In the genomic region with DNA sequence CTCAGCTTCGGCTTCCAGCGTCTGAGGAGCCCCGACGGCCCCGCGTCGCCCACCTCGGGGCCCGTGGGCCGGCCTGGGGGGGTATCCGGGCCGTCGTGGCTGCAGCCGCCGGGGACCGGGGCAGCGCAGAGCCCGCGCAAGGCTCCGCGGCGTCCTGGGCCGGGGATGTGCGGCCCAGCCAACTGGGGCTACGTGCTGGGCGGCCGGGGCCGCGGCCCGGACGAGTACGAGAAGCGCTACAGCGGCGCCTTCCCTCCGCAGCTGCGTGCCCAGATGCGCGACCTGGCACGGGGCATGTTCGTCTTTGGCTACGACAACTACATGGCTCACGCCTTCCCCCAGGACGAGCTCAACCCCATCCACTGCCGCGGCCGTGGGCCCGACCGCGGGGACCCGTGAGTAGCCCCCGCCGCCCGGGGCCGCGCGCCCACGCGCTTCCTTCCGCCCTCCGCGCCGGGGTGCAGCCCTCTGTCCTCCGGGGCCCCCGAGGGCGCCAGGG, we compare ENCODE assay signal across 8 cellular contexts. TPM values are rescaled to one million over a fixed set of nuclear protein-coding genes. Genes with fewer than 3 reads are reported as not detected.
A peak's percentile ranks its signal among the peaks of the same experiment; 100 is the strongest.
DNase-seq lines count a peak whose midpoint lies in the region; ATAC-seq, FAIRE-seq and TF ChIP-seq lines count a peak whose summit lies in the region.

No MANE protein-coding gene starts in this region.

- no peaks in the 10 kb centered on the region for H3K36me3 ChIP-seq in IMR-90 (ENCODE audit: control insufficient read depth, insufficient read depth, low read length)
- H3K36me3 ChIP-seq in H1 (ENCODE audit: control insufficient read depth in 2 of 4, insufficient read depth in 4 of 4, low read length in 3 of 4), result no peaks in the 10 kb centered on the region
- H3K36me3 ChIP-seq in suprapubic skin, result peaks cover 7% of the 10 kb centered on the region

- H4K5ac ChIP-seq in IMR-90 (ENCODE audit: low read depth, low read length) (0 out of 2 replicates have a peak overlapping the region, but pooled peaks have one; percentile 33), H1 (ENCODE audit: insufficient read length, low read depth, low read length) (peak overlapping the region; percentile 23)

- in situ Hi-C loops in IMR-90 (cut with MboI; ENCODE audit: low sequenced_read_pairs), result no loop called here

- TF ChIP-seq CTCF in IMR-90 (conservative IDR thresholded peaks at IDR 0.05; ENCODE audit: low read depth, low read length) (no peak), H1 (IDR thresholded peaks at IDR 0.05; ENCODE audit: control extremely low read depth in 1 of 3, insufficient read depth in 1 of 3, low read depth in 1 of 3, low read length in 3 of 3) (no peak), mesothelial cell of epicardium (IDR thresholded peaks at IDR 0.05; ENCODE audit: unreplicated experiment) (no peak), suprapubic skin (IDR thresholded peaks at IDR 0.05) (no peak)

- no peak for FAIRE-seq in H1 (lab: Jason Lieb, UNC)

- peak overlapping the region; percentile 79 for H3K4ac ChIP-seq in IMR-90 (ENCODE audit: low read depth, low read length)
- no peak overlapping the region for H3K4ac ChIP-seq in H1 (replicated peaks; ENCODE audit: insufficient read length, low read depth, low read length)

- H4K20me1 ChIP-seq in IMR-90 (ENCODE audit: insufficient read depth, low read length) (peaks cover 17% of the 10 kb centered on the region; the same call in 1 of the 2 replicates), H1 (replicated peaks in 1 of 2; ENCODE audit: control insufficient read depth in 1 of 2, insufficient read depth in 2 of 2, low read length in 2 of 2) (peaks cover 4 to 7% of the 10 kb centered on the region in 2 experiments)

- no peaks in the 10 kb centered on the region for H3K27me3 Mint-ChIP-seq in activated CD4-positive, alpha-beta memory T cell treated with anti-CD3 and anti-CD28 coated beads, Interleukin-2, amount 10 ng/mL, durations not matched to agents 7 days and 5 days
- H3K27me3 Mint-ChIP-seq in mesothelial cell of epicardium (ENCODE audit: low read depth), result no peaks in the 10 kb centered on the region

- POLR2A ChIA-PET in IMR-90 (lab: Charles Lee; ENCODE audit: unreplicated experiment), result interaction anchor here (0.6 kb wide), 1 partner anchor 23 kb away, joined by 3 read pairs; no protein-coding TSS in a partner anchor
- POLR2A ChIA-PET in activated CD4-positive, alpha-beta memory T cell treated with anti-CD3 and anti-CD28 coated beads, Interleukin-2, amount 10 ng/mL, durations not matched to agents 7 days and 5 days (lab: Charles Lee), result interaction anchor here (0.8 to 5.6 kb wide), 16 partner anchors 9 to 693 kb away, joined by 3 to 195 read pairs (median 4); partner anchors contain the start of genes ARL8B and BHLHE40
- POLR2A ChIA-PET in H1 (lab: Charles Lee; ENCODE audit: partially characterized antibody), result interaction anchor here (1.4 to 7.4 kb wide), 5 partner anchors 8 to 54 kb away, joined by 3 to 46 read pairs (median 5); no protein-coding TSS in a partner anchor

- H3K9me3 ChIP-seq in IMR-90 (ENCODE audit: control insufficient read depth, insufficient read depth, low read length) (no peaks in the 10 kb centered on the region), H1 (ENCODE audit: insufficient read depth in 2 of 2, low read depth in 1 of 2, low read length in 1 of 2) (no peaks in the 10 kb centered on the region), suprapubic skin (no peaks in the 10 kb centered on the region)

- no peak overlapping the region for H2BK15ac ChIP-seq in IMR-90 (ENCODE audit: low read depth, low read length)
- H2BK15ac ChIP-seq in H1 (ENCODE audit: low read length), result no peak overlapping the region

- peaks cover 39% of the 10 kb centered on the region for H3K4me1 Mint-ChIP-seq in activated CD4-positive, alpha-beta memory T cell treated with anti-CD3 and anti-CD28 coated beads, Interleukin-2, amount 10 ng/mL, durations not matched to agents 7 days and 5 days
- H3K4me1 Mint-ChIP-seq in mesothelial cell of epicardium, result peaks cover 30% of the 10 kb centered on the region

- dilution Hi-C loops in IMR-90 (cut with HindIII; ENCODE audit: low sequenced_read_pairs, unreplicated experiment), result no loop called here

- H3K79me2 ChIP-seq in H1 (ENCODE audit: control insufficient read depth in 1 of 2, insufficient read depth in 2 of 2, low read length in 2 of 2), result peaks cover 2 to 45% of the 10 kb centered on the region in 2 experiments; a peak in 3 of 4 replicates

- H2AK5ac ChIP-seq in IMR-90 (ENCODE audit: low read depth, low read length), result peak overlapping the region; percentile 80; the same call in 1 of the 2 replicates
- H2AK5ac ChIP-seq in H1 (ENCODE audit: low read depth, low read length), result no peak overlapping the region

- peaks cover 10% of the 10 kb centered on the region; the same call in 1 of the 2 replicates for H3K9me1 ChIP-seq in IMR-90 (ENCODE audit: insufficient read depth, low read length)

- H4K91ac ChIP-seq in IMR-90 (ENCODE audit: insufficient read depth, low read depth, low read length) (peak overlapping the region; percentile 71; the same call in 1 of the 2 replicates), H1 (replicated peaks; ENCODE audit: insufficient read length, low read length) (peak overlapping the region; percentile 15)

- peak overlapping the region; percentile 96 for H3K27ac Mint-ChIP-seq in activated CD4-positive, alpha-beta memory T cell treated with anti-CD3 and anti-CD28 coated beads, Interleukin-2, amount 10 ng/mL, durations not matched to agents 7 days and 5 days
- no peak overlapping the region for H3K27ac Mint-ChIP-seq in mesothelial cell of epicardium

- H3K4me3 Mint-ChIP-seq in activated CD4-positive, alpha-beta memory T cell treated with anti-CD3 and anti-CD28 coated beads, Interleukin-2, amount 10 ng/mL, durations not matched to agents 7 days and 5 days, result peak overlapping the region; percentile 98
- H3K4me3 Mint-ChIP-seq in mesothelial cell of epicardium, result peak overlapping the region; percentile 92

- peaks cover 0 to 32% of the 10 kb centered on the region in 2 experiments; a peak in 2 of 4 replicates for H3K79me1 ChIP-seq in IMR-90 (ENCODE audit: low read depth in 1 of 2, low read length in 2 of 2)
- H3K79me1 ChIP-seq in H1 (ENCODE audit: low read depth, low read length), result peaks cover 1% of the 10 kb centered on the region; the same call in 1 of the 2 replicates

- no TSS peak for BruUV-seq in IMR-90 (replicated peaks; lab: Mats Ljungman, UMichigan)

- peak; percentile 32; the same call in 1 of the 2 replicates for TF ChIP-seq POLR2A in IMR-90 (IDR thresholded peaks at IDR 0.05; ENCODE audit: low read depth, low read length)
- TF ChIP-seq POLR2A in H1 (IDR thresholded peaks at IDR 0.05; ENCODE audit: control extremely low read depth in 1 of 2, low read depth in 2 of 2, low read length in 2 of 2), result no peak
- no peak for TF ChIP-seq POLR2A in suprapubic skin (IDR thresholded peaks at IDR 0.05)

- H3K23me2 ChIP-seq in H1 (ENCODE audit: low read depth, low read length), result peaks cover 13% of the 10 kb centered on the region

- H2BK5ac ChIP-seq in IMR-90 (ENCODE audit: low read depth, low read length, poor library complexity, severe bottlenecking), result peak overlapping the region; percentile 88
- no peak overlapping the region; the same call in 1 of the 2 replicates for H2BK5ac ChIP-seq in H1 (ENCODE audit: low read depth, low read length)

- H4K8ac ChIP-seq in IMR-90 (ENCODE audit: low read depth in 2 of 2, low read length in 2 of 2) (peak overlapping the region; percentile 10 to 68; a peak in 3 of 4 replicates), H1 (ENCODE audit: extremely low read depth, insufficient read depth, low read length) (peak overlapping the region; percentile 73)

- H3K56ac ChIP-seq in IMR-90 (ENCODE audit: extremely low read depth, insufficient read depth, low read length) (peak overlapping the region; percentile 80), H1 (replicated peaks; ENCODE audit: insufficient read length, low read depth, low read length) (no peak overlapping the region)

- H3K27ac ChIP-seq in IMR-90 (ENCODE audit: insufficient read depth, low read length) (peak overlapping the region; percentile 88), H1 (ENCODE audit: low read depth, low read length) (peak overlapping the region; percentile 42; the same call in 1 of the 2 replicates), suprapubic skin (peak overlapping the region; percentile 93)

- H2AFZ ChIP-seq in IMR-90 (replicated peaks; ENCODE audit: low read length, poor library complexity), result peak overlapping the region; percentile 95
- H2AFZ ChIP-seq in H1 (ENCODE audit: low read length), result peak overlapping the region; percentile 36; the same call in 1 of the 2 replicates

- no peak for TF ChIP-seq RAD21 in IMR-90 (IDR thresholded peaks at IDR 0.05; ENCODE audit: low read length)
- TF ChIP-seq RAD21 in H1 (IDR thresholded peaks at IDR 0.05 in 1 of 2, conservative IDR thresholded peaks at IDR 0.05 in 1 of 2; ENCODE audit: low read depth in 2 of 2, low read length in 2 of 2), result no peak

- H2BK12ac ChIP-seq in H1 (ENCODE audit: low read depth, low read length), result no peak overlapping the region

- H3K14ac ChIP-seq in IMR-90 (replicated peaks; ENCODE audit: low read depth, low read length) (peak overlapping the region; percentile 85; the same call in 1 of the 2 replicates), H1 (ENCODE audit: insufficient read length) (no peak overlapping the region)

- H3K36me3 Mint-ChIP-seq in activated CD4-positive, alpha-beta memory T cell treated with anti-CD3 and anti-CD28 coated beads, Interleukin-2, amount 10 ng/mL, durations not matched to agents 7 days and 5 days (ENCODE audit: low read depth), result peaks cover 40% of the 10 kb centered on the region
- H3K36me3 Mint-ChIP-seq in mesothelial cell of epicardium, result peaks cover 4% of the 10 kb centered on the region

- no peak for TF ChIP-seq EP300 in H1 (IDR thresholded peaks at IDR 0.05; ENCODE audit: borderline replicate concordance in 1 of 2, low read depth in 2 of 2, low read length in 2 of 2)
- no peak for TF ChIP-seq EP300 in suprapubic skin (IDR thresholded peaks at IDR 0.05)

- H3K27me3 ChIP-seq in IMR-90 (ENCODE audit: control insufficient read depth, insufficient read depth, low read length) (no peaks in the 10 kb centered on the region), H1 (replicated peaks in 1 of 4; ENCODE audit: control insufficient read depth in 3 of 4, extremely low read depth in 1 of 4, insufficient read depth in 3 of 4, low read length in 3 of 4) (peaks cover 0 to 6% (median 0%) of the 10 kb centered on the region in 4 experiments; a peak in 1 of 7 replicates), suprapubic skin (no peaks in the 10 kb centered on the region)

- peak overlapping the region; percentile 92 for H3K9ac ChIP-seq in IMR-90 (ENCODE audit: low read depth, low read length)
- H3K9ac ChIP-seq in H1 (replicated peaks in 1 of 4; ENCODE audit: extremely low read depth in 1 of 4, low read depth in 3 of 4, low read length in 3 of 4), result peak overlapping the region; percentile 58 to 82 (median 79)

- H3K23ac ChIP-seq in IMR-90 (ENCODE audit: low read depth, low read length) (peak overlapping the region; percentile 90; the same call in 1 of the 2 replicates), H1 (ENCODE audit: insufficient read length) (no peak overlapping the region)

- H3K4me3 ChIP-seq in IMR-90 (ENCODE audit: insufficient read depth, low read depth, low read length) (peak overlapping the region; percentile 94), H1 (ENCODE audit: extremely low read depth in 1 of 4, insufficient read depth in 2 of 4, low read depth in 3 of 4, low read length in 4 of 4) (peak overlapping the region; percentile 70 to 98 (median 81)), suprapubic skin (peak overlapping the region; percentile 74)

- WGBS in IMR-90 (ENCODE audit: extremely low coverage in 2 of 2, insufficient read length in 1 of 2), 2 experiments, result 1% methylated on average over 39 of the region's 66 CpGs; no CpG with 5 or more reads in 1 of the 2 experiments
- WGBS in H1 (ENCODE audit: extremely low coverage in 1 of 2, insufficient coverage in 1 of 2, insufficient read length in 1 of 2, insufficient replicate concordance in 2 of 2, low coverage in 1 of 2, low lambda C conversion rate in 2 of 2, missing lambda C conversion rate in 1 of 2), 2 experiments, result 0% methylated on average over 15 of the region's 66 CpGs; no CpG with 5 or more reads in 1 of the 2 experiments
- 1% methylated on average over 10 of the region's 66 CpGs for WGBS in suprapubic skin

- H3K4me2 ChIP-seq in IMR-90 (ENCODE audit: low read depth, low read length) (peak overlapping the region; percentile 84; the same call in 1 of the 2 replicates), H1 (ENCODE audit: insufficient read depth in 1 of 2, low read depth in 2 of 2, low read length in 2 of 2) (peak overlapping the region; percentile 84 to 88)

- H2AK9ac ChIP-seq in IMR-90 (replicated peaks; ENCODE audit: low read depth, low read length, poor library complexity), result peak overlapping the region; percentile 98

- CTCF ChIA-PET in IMR-90 (lab: Yijun Ruan, JAX), result no interaction called here
- CTCF ChIA-PET in activated CD4-positive, alpha-beta memory T cell treated with anti-CD3 and anti-CD28 coated beads, Interleukin-2, amount 10 ng/mL, durations not matched to agents 7 days and 5 days (lab: Charles Lee), result interaction anchor here (0.7 to 5.2 kb wide), 3 partner anchors 8 to 65 kb away, joined by 3 to 33 read pairs (median 15); partner anchors contain the start of gene ARL8B
- CTCF ChIA-PET in H1 (lab: Charles Lee; ENCODE audit: partially characterized antibody), result interaction anchor here (1.1 to 1.6 kb wide), 2 partner anchors 9 to 64 kb away, joined by 3 to 5 read pairs; no protein-coding TSS in a partner anchor

- H2BK20ac ChIP-seq in IMR-90 (ENCODE audit: low read depth, low read length) (no peak overlapping the region), H1 (ENCODE audit: low read length) (no peak overlapping the region)

- H3K9me3 Mint-ChIP-seq in activated CD4-positive, alpha-beta memory T cell treated with anti-CD3 and anti-CD28 coated beads, Interleukin-2, amount 10 ng/mL, durations not matched to agents 7 days and 5 days, result no peaks in the 10 kb centered on the region
- H3K9me3 Mint-ChIP-seq in mesothelial cell of epicardium, result no peaks in the 10 kb centered on the region

- DNase-seq in D341Med (ENCODE audit: low spot score) (peak; percentile 78), IMR-90 (peak; percentile 24), H1 (ENCODE audit: low read depth in 1 of 2, low spot score in 2 of 2) (peak in 1 of 2 experiments; percentile 65), mesothelial cell of epicardium (ENCODE audit: low spot score in 2 of 2, unreplicated experiment in 2 of 2) (no peak), suprapubic skin (ENCODE audit: low spot score in 2 of 2) (peak; percentile 78 to 84), mesenteric fat pad (ENCODE audit: low spot score) (no peak)
- DNase-seq in activated CD4-positive, alpha-beta memory T cell treated with anti-CD3 and anti-CD28 coated beads, Interleukin-2, amount 10 ng/mL, durations not matched to agents 7 days and 5 days, result peak; percentile 61

- H3K4me1 ChIP-seq in IMR-90 (ENCODE audit: control insufficient read depth, insufficient read depth, low read length) (peaks cover 2% of the 10 kb centered on the region), H1 (replicated peaks in 1 of 4; ENCODE audit: control insufficient read depth in 3 of 4, insufficient read depth in 4 of 4, low read length in 3 of 4) (peaks cover 0 to 9% (median 5%) of the 10 kb centered on the region in 4 experiments; a peak in 4 of 7 replicates), suprapubic skin (peaks cover 44% of the 10 kb centered on the region)

- peak; percentile 7 for ATAC-seq in GM21576 (IDR thresholded peaks at IDR 0.05; ENCODE audit: unreplicated experiment)
- peak; percentile 27 for ATAC-seq in IMR-90 (ENCODE audit: low read depth)

- no peak overlapping the region for H3K18ac ChIP-seq in IMR-90 (ENCODE audit: low read depth, low read length)
- no peak overlapping the region for H3K18ac ChIP-seq in H1 (ENCODE audit: extremely low read depth, low read length)

- intact Hi-C loops in IMR-90 (cut with micrococcal nuclease), result loop anchor here (1.0 to 5.0 kb wide), 4 partner anchors 51 to 531 kb away; partner anchors contain the start of gene ARL8B

- H2BK120ac ChIP-seq in IMR-90 (ENCODE audit: low read depth, low read length) (no peak overlapping the region), H1 (replicated peaks; ENCODE audit: low read depth, low read length) (no peak overlapping the region)

RNA-seq across cellular contexts. Expression of gene EDEM1, which starts 0.5 kb away (rescaled TPM):
- 20.8 and 23.5 TPM in 2 replicates for total RNA-seq in IMR-90 (2012; rRNA removed)
- polyA plus RNA-seq in IMR-90 (2012; rRNA removed), result 19.9 and 27.0 TPM in 2 replicates
- polyA plus RNA-seq in IMR-90 (2012; cell fraction: cytosol; rRNA removed), result 9.4 and 12.3 TPM in 2 replicates
- polyA plus RNA-seq in IMR-90 (2012; cell fraction: nucleus; rRNA removed; ENCODE audit: low replicate concordance), result 15.0 and 38.4 TPM in 2 replicates
- 100 to 1,000 TPM; 148 to 150 TPM for total RNA-seq in activated CD4-positive, alpha-beta memory T cell treated with anti-CD3 and anti-CD28 coated beads, Interleukin-2, amount 10 ng/mL, durations not matched to agents 7 days and 5 days
- 14.1 and 16.4 TPM in 2 replicates for total RNA-seq in H1 (2021; fragmentation: NEBNext Ultra II Directional; extraction: Animal tissue kit (Norgen Biotek cat#: 25700))
- 4.7 and 4.8 TPM in 2 replicates for polyA plus RNA-seq in H1 (2011; rRNA removed)
- 7.2 TPM for polyA plus RNA-seq in H1 (2011; cell fraction: cytosol; rRNA removed)
- polyA plus RNA-seq in H1 (2011; cell fraction: nucleus; rRNA removed), result 9.5 TPM
- 5.8 to 9.3 TPM (median 7.1 TPM) in 4 replicates for polyA plus RNA-seq in H1 (2012, experiment 1 of 2)
- 1.0 TPM for polyA plus RNA-seq in H1 (2012, experiment 2 of 2)
- polyA plus RNA-seq in H1 (2013, experiment 1 of 2), result 7.5 TPM
- polyA plus RNA-seq in H1 (2013, experiment 2 of 2), result 7.5 TPM
- 13.2 and 21.5 TPM in 2 replicates for polyA minus RNA-seq in H1 (2011; rRNA and poly(A)+ RNA removed)
- 8.7 TPM for polyA minus RNA-seq in H1 (2011; cell fraction: cytosol; rRNA and poly(A)+ RNA removed)
- 23.2 TPM for polyA minus RNA-seq in H1 (2011; cell fraction: nucleus; rRNA and poly(A)+ RNA removed)
- total RNA-seq in mesothelial cell of epicardium, result 24.0 to 26.0 TPM (median 25.7 TPM) in 3 replicates
- total RNA-seq in suprapubic skin, result 100 to 1,000 TPM in 1 of 4 donors, 10 to 100 TPM in 3; 48.1 to 127 (median 56.3) TPM
- 47.8 TPM for total RNA-seq in mesenteric fat pad

Comparison
In these comparisons a context has a peak if more than half of its experiments do, and no peak if none do; other contexts are left out.
1. DNase-seq: peak in D341Med (single experiment), IMR-90 (single experiment), activated CD4-positive, alpha-beta memory T cell treated with anti-CD3 and anti-CD28 coated beads, Interleukin-2, amount 10 ng/mL, durations not matched to agents 7 days and 5 days (single experiment) and suprapubic skin (2 of 2); none in mesothelial cell of epicardium (0 of 2) and mesenteric fat pad (single experiment).
2. H3K27ac ChIP-seq: peak in every context shown above with its lines; median percentile 93 in suprapubic skin; 88 in IMR-90; 42 in H1.
3. Peak in every context shown above with its lines, with median percentiles within 50 percentile points of each other: H3K4me3 ChIP-seq.